20 cellular contexts compared by ENCODE assay signal in the genomic region with DNA sequence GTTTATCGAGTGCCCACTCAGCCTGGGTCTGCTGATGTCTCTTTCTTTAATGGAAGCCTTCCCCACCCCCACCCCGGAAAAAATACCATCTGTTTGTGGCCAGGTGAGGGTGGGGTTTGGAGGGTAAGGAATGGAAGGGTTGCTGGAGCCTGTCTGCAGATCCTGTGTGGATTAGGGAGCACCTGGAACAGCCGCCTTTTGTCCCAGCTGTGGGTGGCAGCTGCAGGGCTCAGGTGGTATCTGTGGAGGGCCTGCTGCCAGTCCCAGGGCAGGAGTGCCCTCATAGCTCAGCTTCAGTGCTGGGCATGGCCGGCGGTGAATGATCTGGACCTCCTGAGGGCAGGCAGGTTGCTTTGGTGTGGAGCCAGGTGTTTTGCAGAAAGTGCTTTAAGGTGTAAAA. TPM values are rescaled to one million over a fixed set of nuclear protein-coding genes. Genes with fewer than 3 reads are reported as not detected.
DNase-seq lines count a peak whose midpoint lies in the region; ATAC-seq and TF ChIP-seq lines count a peak whose summit lies in the region.
"Had no signal": no experiment of that assay in that cellular context is flagged by ENCODE, and none has a peak within 500 bp of the region (broad histone marks: within the 10 kb centered on the region; RNA-seq: fewer than 3 reads in every experiment).

No MANE protein-coding gene starts in this region.

- H3K36me3 ChIP-seq in heart right ventricle: peaks cover 0 to 60% (median 0%) of the 10 kb centered on the region in 9 donors
- H3K36me3 ChIP-seq in right atrium auricular region: no peaks in the 10 kb centered on the region
- no peaks in the 10 kb centered on the region for H3K36me3 ChIP-seq in aorta (ENCODE audit: control insufficient read depth in 1 of 2, insufficient read depth in 2 of 2, low read length in 1 of 2)
- no peaks in the 10 kb centered on the region for H3K36me3 ChIP-seq in prostate gland
- H3K36me3 ChIP-seq: brain microvascular endothelial cell had no signal

- intact Hi-C loops in heart right ventricle (cut with DNase I) (no loop called here), aorta (cut with DNase I) (loop anchor here in 1 of 2 donors (10.0 kb wide), 1 partner anchor 292 kb away; no protein-coding TSS in a partner anchor), prostate gland (cut with DNase I) (no loop called here)

- H3K4me3 ChIP-seq in heart right ventricle (no peak overlapping the region), right atrium auricular region (no peak overlapping the region), aorta (ENCODE audit: low read length in 2 of 2) (no peak overlapping the region), prostate gland (no peak overlapping the region)
- H3K4me3 ChIP-seq: BLaER1 treated with 17β-estradiol and CSF1 and Interleukin-3, amounts not matched to agents 10 nM and 100 nM had no signal

- no peak overlapping the region for H3K27ac Mint-ChIP-seq in chondrocyte (ENCODE audit: unreplicated experiment)
- H3K27ac Mint-ChIP-seq in nephron progenitor cell: peak overlapping the region; percentile 73
- H3K27ac Mint-ChIP-seq: activated CD4-positive, alpha-beta T cell treated with anti-CD3 and anti-CD28 coated beads, Interleukin-2, amount 10 ng/mL, durations not matched to agents 24 days and 14 days; activated naive CD8-positive, alpha-beta T cell treated with anti-CD3 and anti-CD28 coated beads, Interleukin-2, amount 10 ng/mL, durations not matched to agents 7 days and 5 days; activated T-helper 17 cell treated with anti-CD3 and anti-CD28 coated beads, Interleukin-2, amount 50 U/mL, for 72 hours; mesothelial cell of epicardium; nephron had no signal

- ATAC-seq in heart right ventricle (no peak), aorta (ENCODE audit: low FRiP score) (peak; percentile 22), GM21447 (IDR thresholded peaks at IDR 0.05; ENCODE audit: unreplicated experiment) (no peak), GM21515 (IDR thresholded peaks at IDR 0.05; ENCODE audit: unreplicated experiment) (no peak)
- ATAC-seq: activated T-helper 17 cell treated with anti-CD3 and anti-CD28 coated beads, Interleukin-2, amount 50 U/mL, for 72 hours had no signal

- H3K4me1 ChIP-seq in heart right ventricle: peaks cover 0 to 21% (median 5%) of the 10 kb centered on the region in 9 donors
- H3K4me1 ChIP-seq in right atrium auricular region: peaks cover 0 to 6% of the 10 kb centered on the region in 2 donors
- H3K4me1 ChIP-seq in aorta (ENCODE audit: control insufficient read depth in 1 of 2, insufficient read depth in 2 of 2, low read length in 2 of 2): no peaks in the 10 kb centered on the region
- H3K4me1 ChIP-seq in prostate gland (replicated peaks): no peaks in the 10 kb centered on the region

- H3K27me3 ChIP-seq in heart right ventricle (no peaks in the 10 kb centered on the region), right atrium auricular region (no peaks in the 10 kb centered on the region), aorta (ENCODE audit: control insufficient read depth in 1 of 2, insufficient read depth in 2 of 2, low read length in 1 of 2) (no peaks in the 10 kb centered on the region), prostate gland (replicated peaks; ENCODE audit: insufficient read depth) (no peaks in the 10 kb centered on the region)
- H3K27me3 ChIP-seq: BLaER1 treated with 17β-estradiol and CSF1 and Interleukin-3, amounts not matched to agents 10 nM and 100 nM; brain microvascular endothelial cell had no signal

- no peaks in the 10 kb centered on the region for H3K9me3 ChIP-seq in heart right ventricle
- H3K9me3 ChIP-seq in right atrium auricular region: no peaks in the 10 kb centered on the region
- H3K9me3 ChIP-seq in aorta (ENCODE audit: control insufficient read depth, low read length): no peaks in the 10 kb centered on the region
- H3K9me3 ChIP-seq in prostate gland: no peaks in the 10 kb centered on the region
- H3K9me3 ChIP-seq: BLaER1 treated with 17β-estradiol and CSF1 and Interleukin-3, amounts not matched to agents 10 nM and 100 nM had no signal

- peak overlapping the region in 7 of 10 donors; percentile 3 to 65 (median 47) for H3K27ac ChIP-seq in heart right ventricle
- H3K27ac ChIP-seq in right atrium auricular region: peak overlapping the region in 1 of 2 donors; percentile 31
- H3K27ac ChIP-seq in aorta (ENCODE audit: low read depth in 1 of 2, low read length in 2 of 2): no peak overlapping the region
- H3K27ac ChIP-seq in prostate gland: peak overlapping the region in 1 of 2 donors; percentile 16
- H3K27ac ChIP-seq: BLaER1 treated with 17β-estradiol and CSF1 and Interleukin-3, amounts not matched to agents 10 nM and 100 nM; brain microvascular endothelial cell had no signal

- 90 to 93% methylated on average over 5 of the region's 5 CpGs for WGBS in heart right ventricle, 2 donors
- 92 to 93% methylated on average over 5 of the region's 5 CpGs for WGBS in aorta, 2 donors
- 77% methylated on average over 5 of the region's 5 CpGs for WGBS in prostate gland

- no peak for TF ChIP-seq POLR2A in prostate gland (IDR thresholded peaks at IDR 0.05)

- no peaks in the 10 kb centered on the region for H3K9me3 Mint-ChIP-seq in chondrocyte (ENCODE audit: low read depth)
- H3K9me3 Mint-ChIP-seq in nephron progenitor cell: no peaks in the 10 kb centered on the region
- H3K9me3 Mint-ChIP-seq: activated CD4-positive, alpha-beta T cell treated with anti-CD3 and anti-CD28 coated beads, Interleukin-2, amount 10 ng/mL, durations not matched to agents 24 days and 14 days; activated naive CD8-positive, alpha-beta T cell treated with anti-CD3 and anti-CD28 coated beads, Interleukin-2, amount 10 ng/mL, durations not matched to agents 7 days and 5 days; activated T-helper 17 cell treated with anti-CD3 and anti-CD28 coated beads, Interleukin-2, amount 50 U/mL, for 72 hours; nephron had no signal

- TF ChIP-seq CTCF in heart right ventricle (IDR thresholded peaks at IDR 0.05) (no peak), right atrium auricular region (IDR thresholded peaks at IDR 0.05) (no peak), chondrocyte (IDR thresholded peaks at IDR 0.05) (no peak), nephron progenitor cell (IDR thresholded peaks at IDR 0.05) (no peak), prostate gland (IDR thresholded peaks at IDR 0.05) (no peak)

- DNase-seq in heart right ventricle (no peak), right atrium auricular region (ENCODE audit: low spot score) (no peak), chondrocyte (ENCODE audit: low spot score) (peak; percentile 57), nephron progenitor cell (no peak), aorta (peak in 1 of 2 donors; percentile 39), prostate gland (ENCODE audit: low spot score) (no peak)
- DNase-seq: ACHN; activated CD4-positive, alpha-beta T cell treated with anti-CD3 and anti-CD28 coated beads, Interleukin-2, amount 10 ng/mL, durations not matched to agents 24 days and 14 days; activated naive CD8-positive, alpha-beta T cell treated with anti-CD3 and anti-CD28 coated beads, Interleukin-2, amount 10 ng/mL, durations not matched to agents 7 days and 5 days; brain microvascular endothelial cell; dermis blood vessel endothelial cell; GDM1; stimulated activated CD4-positive, alpha-beta T cell treated with anti-CD3 and anti-CD28 coated beads, Interleukin-12 subunit alpha, Interleukin-12 subunit beta, amount 100 ng/mL, for 4 hours; T-helper 1 cell had no signal

- H3K36me3 Mint-ChIP-seq in chondrocyte (ENCODE audit: low read depth) (peaks cover 4% of the 10 kb centered on the region), nephron progenitor cell (ENCODE audit: low read depth) (peaks cover 36% of the 10 kb centered on the region)
- H3K36me3 Mint-ChIP-seq: activated naive CD8-positive, alpha-beta T cell treated with anti-CD3 and anti-CD28 coated beads, Interleukin-2, amount 10 ng/mL, durations not matched to agents 7 days and 5 days had no signal

- H3K4me1 Mint-ChIP-seq in chondrocyte (ENCODE audit: low read depth): no peaks in the 10 kb centered on the region
- peaks cover 42% of the 10 kb centered on the region for H3K4me1 Mint-ChIP-seq in nephron progenitor cell
- H3K4me1 Mint-ChIP-seq: activated naive CD8-positive, alpha-beta T cell treated with anti-CD3 and anti-CD28 coated beads, Interleukin-2, amount 10 ng/mL, durations not matched to agents 7 days and 5 days; activated T-helper 17 cell treated with anti-CD3 and anti-CD28 coated beads, Interleukin-2, amount 50 U/mL, for 72 hours had no signal

- H3K4me3 Mint-ChIP-seq in chondrocyte (ENCODE audit: unreplicated experiment) (no peak overlapping the region), nephron progenitor cell (no peak overlapping the region)
- H3K4me3 Mint-ChIP-seq: activated CD4-positive, alpha-beta T cell treated with anti-CD3 and anti-CD28 coated beads, Interleukin-2, amount 10 ng/mL, durations not matched to agents 24 days and 14 days; activated naive CD8-positive, alpha-beta T cell treated with anti-CD3 and anti-CD28 coated beads, Interleukin-2, amount 10 ng/mL, durations not matched to agents 7 days and 5 days; activated T-helper 17 cell treated with anti-CD3 and anti-CD28 coated beads, Interleukin-2, amount 50 U/mL, for 72 hours; mesothelial cell of epicardium; nephron had no signal

- no peaks in the 10 kb centered on the region for H3K27me3 Mint-ChIP-seq in chondrocyte (ENCODE audit: low read depth)
- H3K27me3 Mint-ChIP-seq in nephron progenitor cell (ENCODE audit: low read depth, poor library complexity): no peaks in the 10 kb centered on the region
- H3K27me3 Mint-ChIP-seq: activated CD4-positive, alpha-beta T cell treated with anti-CD3 and anti-CD28 coated beads, Interleukin-2, amount 10 ng/mL, durations not matched to agents 24 days and 14 days; activated naive CD8-positive, alpha-beta T cell treated with anti-CD3 and anti-CD28 coated beads, Interleukin-2, amount 10 ng/mL, durations not matched to agents 7 days and 5 days; activated T-helper 17 cell treated with anti-CD3 and anti-CD28 coated beads, Interleukin-2, amount 50 U/mL, for 72 hours had no signal

RNA-seq across cellular contexts. Expression of gene IMPA2, which starts 45.3 kb away (rescaled TPM):
- total RNA-seq in heart right ventricle: 10 to 100 TPM; 19.8 to 79.6 (median 32.2) TPM
- 10 to 100 TPM; 17.6 to 41.9 TPM for polyA plus RNA-seq in heart right ventricle
- total RNA-seq in right atrium auricular region: 10 to 100 TPM; 20.2 to 22.9 TPM
- 10.8 to 25.1 TPM (median 10.9 TPM) in 3 replicates for total RNA-seq in chondrocyte
- 10 to 100 TPM; 14.1 to 19.9 TPM for total RNA-seq in aorta
- polyA plus RNA-seq in aorta: 10 to 100 TPM in 1 of 2 donors, 1 to 10 TPM in 1; 7.9 to 14.2 TPM
- total RNA-seq in prostate gland: 10 to 100 TPM; 16.6 to 17.9 TPM

Comparison
In these comparisons a context has a peak if more than half of its experiments do, and no peak if none do; other contexts are left out.
1. H3K27ac ChIP-seq: peak in heart right ventricle (7 of 10); none in aorta (0 of 2).